17 cellular contexts compared by ENCODE assay signal in the genomic region with DNA sequence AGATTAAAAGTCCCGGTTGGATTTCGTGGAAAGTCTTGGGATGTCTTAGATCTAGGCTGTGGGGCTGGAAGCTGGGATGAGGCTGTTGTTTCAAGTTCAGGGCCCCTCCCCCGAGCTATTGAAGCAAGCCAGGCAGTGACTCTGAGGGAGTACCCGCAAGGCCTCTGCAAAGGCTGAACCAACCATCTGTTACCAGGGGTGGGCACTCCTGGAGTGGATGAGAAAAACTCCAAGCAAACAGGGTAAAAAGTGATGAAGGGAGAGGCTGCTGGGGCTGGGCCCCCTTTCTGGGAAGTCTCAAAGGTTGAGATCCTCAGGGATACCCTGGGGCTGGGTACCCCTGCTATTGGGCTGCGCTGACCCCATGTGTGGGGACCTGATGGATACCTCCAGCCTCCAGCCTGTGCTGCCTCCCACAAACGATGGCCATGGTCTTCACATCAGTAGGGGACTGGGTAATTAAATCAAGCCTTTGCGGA.
DNase-seq lines count a peak whose midpoint lies in the region; ATAC-seq and TF ChIP-seq lines count a peak whose summit lies in the region.
"Had no signal": no experiment of that assay in that cellular context is flagged by ENCODE, and none has a peak within 500 bp of the region (broad histone marks: within the 10 kb centered on the region; RNA-seq: fewer than 3 reads in every experiment).

No MANE protein-coding gene starts in this region.

- H3K36me3 Mint-ChIP-seq in T-helper 1 cell treated with Interleukin-12 subunit alpha and Interleukin-12 subunit beta and Interleukin-4 antibody, amounts not matched to agents 30 μg/mL and 1 μg/mL, for 36 hours (ENCODE audit: low read depth): no peaks in the 10 kb centered on the region

- TF ChIP-seq CTCF in spleen (IDR thresholded peaks at IDR 0.05 in 8 of 11, conservative IDR thresholded peaks at IDR 0.05 in 3 of 11): no peak

- peaks cover 3% of the 10 kb centered on the region for H3K4me1 Mint-ChIP-seq in T-helper 1 cell treated with Interleukin-12 subunit alpha and Interleukin-12 subunit beta and Interleukin-4 antibody, amounts not matched to agents 30 μg/mL and 1 μg/mL, for 36 hours (ENCODE audit: low read depth)

- H3K9me3 Mint-ChIP-seq in T-helper 1 cell treated with Interleukin-12 subunit alpha and Interleukin-12 subunit beta and Interleukin-4 antibody, amounts not matched to agents 30 μg/mL and 1 μg/mL, for 36 hours: no peaks in the 10 kb centered on the region

- no peak for DNase-seq in T-helper 1 cell
- DNase-seq in NCI-H2171 (lab: John Stamatoyannopoulos, UW): peak; percentile 17
- DNase-seq in fibroblast of peridontal ligament (ENCODE audit: extremely low read depth): peak; percentile 10
- DNase-seq in spleen: peak; percentile 27
- no peak for DNase-seq in NAMALWA (ENCODE audit: low spot score)
- DNase-seq: AML-193, DND-41, GF-D8, GM23248, Kasumi-1, NCI-H1930, NCI-H2227 treated with DMSO at 0.1 percent for 48 hours, NCI-H524 treated with DMSO at 0.1 percent for 48 hours, OCI-M1 had no signal

- peak overlapping the region; percentile 26 for H3K27ac Mint-ChIP-seq in T-helper 1 cell treated with Interleukin-12 subunit alpha and Interleukin-12 subunit beta and Interleukin-4 antibody, amounts not matched to agents 30 μg/mL and 1 μg/mL, for 36 hours

- peaks cover 53% of the 10 kb centered on the region for H3K27me3 Mint-ChIP-seq in T-helper 1 cell treated with Interleukin-12 subunit alpha and Interleukin-12 subunit beta and Interleukin-4 antibody, amounts not matched to agents 30 μg/mL and 1 μg/mL, for 36 hours (ENCODE audit: low read depth)

- no peaks in the 10 kb centered on the region for H3K36me3 ChIP-seq in spleen

- TF ChIP-seq POLR2A in spleen (IDR thresholded peaks at IDR 0.05): no peak

- no peaks in the 10 kb centered on the region for H3K9me3 ChIP-seq in spleen

- H3K4me1 ChIP-seq in spleen: peaks cover 0 to 16% (median 4%) of the 10 kb centered on the region in 6 donors

- H3K4me3 ChIP-seq in spleen: no peak overlapping the region
- H3K4me3 ChIP-seq: GM23248 had no signal

- intact Hi-C loops in spleen (cut with DNase I; ENCODE audit: low total_unique reads): no loop called here

- H3K4me3 Mint-ChIP-seq in T-helper 1 cell treated with Interleukin-12 subunit alpha and Interleukin-12 subunit beta and Interleukin-4 antibody, amounts not matched to agents 30 μg/mL and 1 μg/mL, for 36 hours: no peak overlapping the region

- H3K27ac ChIP-seq in spleen: no peak overlapping the region
- H3K27ac ChIP-seq: GM23248 had no signal

- peaks cover 0 to 62% (median 22%) of the 10 kb centered on the region in 7 donors for H3K27me3 ChIP-seq in spleen (replicated peaks in 1 of 7)

- ATAC-seq in HG03039 (IDR thresholded peaks at IDR 0.05; ENCODE audit: unreplicated experiment) (no peak), HG02840 (IDR thresholded peaks at IDR 0.05; ENCODE audit: low FRiP score, unreplicated experiment) (no peak)

- WGBS in spleen, 5 donors: 52 to 75% (median 70%) methylated on average over 6 to 7 of the region's 7 CpGs

Comparison
In these comparisons a context has a peak if more than half of its experiments do, and no peak if none do; other contexts are left out.
1. DNase-seq: peak in NCI-H2171 (single experiment), fibroblast of peridontal ligament (single experiment) and spleen (single experiment); none in T-helper 1 cell (0 of 5) and NAMALWA (single experiment).